1 cellular context compared by ENCODE assay signal in the genomic region with DNA sequence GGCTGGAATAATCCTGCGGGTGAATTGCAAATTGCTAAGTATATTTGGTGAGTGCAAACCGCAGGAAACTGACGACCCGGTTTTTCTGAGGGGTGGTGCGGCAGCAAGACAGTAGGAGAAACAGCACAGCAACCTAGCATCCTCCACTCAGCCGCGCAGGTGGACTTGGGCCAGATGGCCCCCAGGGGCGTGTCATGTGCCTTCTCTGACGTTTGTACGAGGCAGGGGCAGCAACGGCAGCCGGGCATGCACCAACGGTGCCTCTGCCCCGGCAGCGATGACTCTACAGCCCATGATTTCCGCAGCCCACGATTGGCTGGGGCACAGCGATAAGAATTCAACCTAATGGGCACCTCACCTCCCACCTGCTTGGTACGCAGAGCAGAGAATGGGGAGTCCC.
A peak's percentile ranks its signal among the peaks of the same experiment; 100 is the strongest.
TF ChIP-seq lines count a peak whose summit lies in the region.

No MANE protein-coding gene starts in this region.

TF ChIP-seq in HEK293, 187 proteins besides CTCF, POLR2A, EP300 and RAD21 (continued from another document and continues in another):
- TF ChIP-seq, protein P1, sequence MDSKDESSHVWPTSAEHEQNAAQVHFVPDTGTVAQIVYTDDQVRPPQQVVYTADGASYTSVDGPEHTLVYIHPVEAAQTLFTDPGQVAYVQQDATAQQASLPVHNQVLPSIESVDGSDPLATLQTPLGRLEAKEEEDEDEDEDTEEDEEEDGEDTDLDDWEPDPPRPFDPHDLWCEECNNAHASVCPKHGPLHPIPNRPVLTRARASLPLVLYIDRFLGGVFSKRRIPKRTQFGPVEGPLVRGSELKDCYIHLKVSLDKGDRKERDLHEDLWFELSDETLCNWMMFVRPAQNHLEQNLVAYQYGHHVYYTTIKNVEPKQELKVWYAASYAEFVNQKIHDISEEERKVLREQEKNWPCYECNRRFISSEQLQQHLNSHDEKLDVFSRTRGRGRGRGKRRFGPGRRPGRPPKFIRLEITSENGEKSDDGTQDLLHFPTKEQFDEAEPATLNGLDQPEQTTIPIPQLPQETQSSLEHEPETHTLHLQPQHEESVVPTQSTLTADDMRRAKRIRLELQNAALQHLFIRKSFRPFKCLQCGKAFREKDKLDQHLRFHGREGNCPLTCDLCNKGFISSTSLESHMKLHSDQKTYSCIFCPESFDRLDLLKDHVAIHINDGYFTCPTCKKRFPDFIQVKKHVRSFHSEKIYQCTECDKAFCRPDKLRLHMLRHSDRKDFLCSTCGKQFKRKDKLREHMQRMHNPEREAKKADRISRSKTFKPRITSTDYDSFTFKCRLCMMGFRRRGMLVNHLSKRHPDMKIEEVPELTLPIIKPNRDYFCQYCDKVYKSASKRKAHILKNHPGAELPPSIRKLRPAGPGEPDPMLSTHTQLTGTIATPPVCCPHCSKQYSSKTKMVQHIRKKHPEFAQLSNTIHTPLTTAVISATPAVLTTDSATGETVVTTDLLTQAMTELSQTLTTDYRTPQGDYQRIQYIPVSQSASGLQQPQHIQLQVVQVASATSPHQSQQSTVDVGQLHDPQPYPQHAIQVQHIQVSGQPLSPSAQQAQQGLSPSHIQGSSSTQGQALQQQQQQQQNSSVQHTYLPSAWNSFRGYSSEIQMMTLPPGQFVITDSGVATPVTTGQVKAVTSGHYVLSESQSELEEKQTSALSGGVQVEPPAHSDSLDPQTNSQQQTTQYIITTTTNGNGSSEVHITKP (tag by site-specific recombination; IDR thresholded peaks at IDR 0.05) = peak; percentile 45
- TF ChIP-seq, protein P2, sequence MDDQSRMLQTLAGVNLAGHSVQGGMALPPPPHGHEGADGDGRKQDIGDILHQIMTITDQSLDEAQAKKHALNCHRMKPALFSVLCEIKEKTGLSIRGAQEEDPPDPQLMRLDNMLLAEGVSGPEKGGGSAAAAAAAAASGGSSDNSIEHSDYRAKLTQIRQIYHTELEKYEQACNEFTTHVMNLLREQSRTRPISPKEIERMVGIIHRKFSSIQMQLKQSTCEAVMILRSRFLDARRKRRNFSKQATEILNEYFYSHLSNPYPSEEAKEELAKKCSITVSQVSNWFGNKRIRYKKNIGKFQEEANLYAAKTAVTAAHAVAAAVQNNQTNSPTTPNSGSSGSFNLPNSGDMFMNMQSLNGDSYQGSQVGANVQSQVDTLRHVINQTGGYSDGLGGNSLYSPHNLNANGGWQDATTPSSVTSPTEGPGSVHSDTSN (CRISPR knock-in tag; IDR thresholded peaks at IDR 0.05) = no peak
- no peak for TF ChIP-seq ZNF791 (tag by site-specific recombination; IDR thresholded peaks at IDR 0.05)
- TF ChIP-seq YY1 (tag by site-specific recombination; IDR thresholded peaks at IDR 0.05) = no peak
- TF ChIP-seq TRIM28 (IDR thresholded peaks at IDR 0.05; ENCODE audit: borderline replicate concordance, low read length) = no peak
- TF ChIP-seq ZNF558 (tag by site-specific recombination; IDR thresholded peaks at IDR 0.05) = no peak
- TF ChIP-seq ZNF202 (tag by site-specific recombination; IDR thresholded peaks at IDR 0.05; ENCODE audit: borderline replicate concordance) = no peak
- TF ChIP-seq, protein P3, sequence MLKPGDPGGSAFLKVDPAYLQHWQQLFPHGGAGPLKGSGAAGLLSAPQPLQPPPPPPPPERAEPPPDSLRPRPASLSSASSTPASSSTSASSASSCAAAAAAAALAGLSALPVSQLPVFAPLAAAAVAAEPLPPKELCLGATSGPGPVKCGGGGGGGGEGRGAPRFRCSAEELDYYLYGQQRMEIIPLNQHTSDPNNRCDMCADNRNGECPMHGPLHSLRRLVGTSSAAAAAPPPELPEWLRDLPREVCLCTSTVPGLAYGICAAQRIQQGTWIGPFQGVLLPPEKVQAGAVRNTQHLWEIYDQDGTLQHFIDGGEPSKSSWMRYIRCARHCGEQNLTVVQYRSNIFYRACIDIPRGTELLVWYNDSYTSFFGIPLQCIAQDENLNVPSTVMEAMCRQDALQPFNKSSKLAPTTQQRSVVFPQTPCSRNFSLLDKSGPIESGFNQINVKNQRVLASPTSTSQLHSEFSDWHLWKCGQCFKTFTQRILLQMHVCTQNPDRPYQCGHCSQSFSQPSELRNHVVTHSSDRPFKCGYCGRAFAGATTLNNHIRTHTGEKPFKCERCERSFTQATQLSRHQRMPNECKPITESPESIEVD (tag by site-specific recombination; IDR thresholded peaks at IDR 0.05) = no peak
- no peak for TF ChIP-seq ZNF433 (tag by site-specific recombination; IDR thresholded peaks at IDR 0.05; ENCODE audit: low read depth)
- TF ChIP-seq GLIS2 (tag by site-specific recombination; IDR thresholded peaks at IDR 0.05) = peak; percentile 22; the same call in 1 of the 2 replicates
- no peak for TF ChIP-seq ZNF514 (tag by site-specific recombination; IDR thresholded peaks at IDR 0.05)
- TF ChIP-seq ZNF555 (tag by site-specific recombination; conservative IDR thresholded peaks at IDR 0.05) = no peak
- TF ChIP-seq ZNF140 (tag by site-specific recombination; IDR thresholded peaks at IDR 0.05) = no peak
- TF ChIP-seq, protein P4, sequence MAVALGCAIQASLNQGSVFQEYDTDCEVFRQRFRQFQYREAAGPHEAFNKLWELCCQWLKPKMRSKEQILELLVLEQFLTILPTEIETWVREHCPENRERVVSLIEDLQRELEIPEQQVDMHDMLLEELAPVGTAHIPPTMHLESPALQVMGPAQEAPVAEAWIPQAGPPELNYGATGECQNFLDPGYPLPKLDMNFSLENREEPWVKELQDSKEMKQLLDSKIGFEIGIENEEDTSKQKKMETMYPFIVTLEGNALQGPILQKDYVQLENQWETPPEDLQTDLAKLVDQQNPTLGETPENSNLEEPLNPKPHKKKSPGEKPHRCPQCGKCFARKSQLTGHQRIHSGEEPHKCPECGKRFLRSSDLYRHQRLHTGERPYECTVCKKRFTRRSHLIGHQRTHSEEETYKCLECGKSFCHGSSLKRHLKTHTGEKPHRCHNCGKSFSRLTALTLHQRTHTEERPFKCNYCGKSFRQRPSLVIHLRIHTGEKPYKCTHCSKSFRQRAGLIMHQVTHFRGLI (tag by site-specific recombination; IDR thresholded peaks at IDR 0.05) = no peak
- no peak for TF ChIP-seq MZF1 (tag by site-specific recombination; IDR thresholded peaks at IDR 0.05; ENCODE audit: borderline replicate concordance)
- no peak for TF ChIP-seq ZNF768 (tag by site-specific recombination; IDR thresholded peaks at IDR 0.05)
- TF ChIP-seq, protein P5, sequence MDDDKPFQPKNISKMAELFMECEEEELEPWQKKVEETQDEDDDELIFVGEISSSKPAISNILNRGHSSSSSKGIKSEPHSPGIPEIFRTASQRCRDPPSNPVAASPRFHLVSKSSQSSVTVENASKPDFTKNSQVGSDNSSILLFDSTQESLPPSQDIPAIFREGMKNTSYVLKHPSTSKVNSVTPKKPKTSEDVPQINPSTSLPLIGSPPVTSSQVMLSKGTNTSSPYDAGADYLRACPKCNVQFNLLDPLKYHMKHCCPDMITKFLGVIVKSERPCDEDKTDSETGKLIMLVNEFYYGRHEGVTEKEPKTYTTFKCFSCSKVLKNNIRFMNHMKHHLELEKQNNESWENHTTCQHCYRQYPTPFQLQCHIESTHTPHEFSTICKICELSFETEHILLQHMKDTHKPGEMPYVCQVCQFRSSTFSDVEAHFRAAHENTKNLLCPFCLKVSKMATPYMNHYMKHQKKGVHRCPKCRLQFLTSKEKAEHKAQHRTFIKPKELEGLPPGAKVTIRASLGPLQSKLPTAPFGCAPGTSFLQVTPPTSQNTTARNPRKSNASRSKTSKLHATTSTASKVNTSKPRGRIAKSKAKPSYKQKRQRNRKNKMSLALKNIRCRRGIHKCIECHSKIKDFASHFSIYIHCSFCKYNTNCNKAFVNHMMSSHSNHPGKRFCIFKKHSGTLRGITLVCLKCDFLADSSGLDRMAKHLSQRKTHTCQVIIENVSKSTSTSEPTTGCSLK (tag by site-specific recombination; IDR thresholded peaks at IDR 0.05) = no peak
- TF ChIP-seq, protein P6, sequence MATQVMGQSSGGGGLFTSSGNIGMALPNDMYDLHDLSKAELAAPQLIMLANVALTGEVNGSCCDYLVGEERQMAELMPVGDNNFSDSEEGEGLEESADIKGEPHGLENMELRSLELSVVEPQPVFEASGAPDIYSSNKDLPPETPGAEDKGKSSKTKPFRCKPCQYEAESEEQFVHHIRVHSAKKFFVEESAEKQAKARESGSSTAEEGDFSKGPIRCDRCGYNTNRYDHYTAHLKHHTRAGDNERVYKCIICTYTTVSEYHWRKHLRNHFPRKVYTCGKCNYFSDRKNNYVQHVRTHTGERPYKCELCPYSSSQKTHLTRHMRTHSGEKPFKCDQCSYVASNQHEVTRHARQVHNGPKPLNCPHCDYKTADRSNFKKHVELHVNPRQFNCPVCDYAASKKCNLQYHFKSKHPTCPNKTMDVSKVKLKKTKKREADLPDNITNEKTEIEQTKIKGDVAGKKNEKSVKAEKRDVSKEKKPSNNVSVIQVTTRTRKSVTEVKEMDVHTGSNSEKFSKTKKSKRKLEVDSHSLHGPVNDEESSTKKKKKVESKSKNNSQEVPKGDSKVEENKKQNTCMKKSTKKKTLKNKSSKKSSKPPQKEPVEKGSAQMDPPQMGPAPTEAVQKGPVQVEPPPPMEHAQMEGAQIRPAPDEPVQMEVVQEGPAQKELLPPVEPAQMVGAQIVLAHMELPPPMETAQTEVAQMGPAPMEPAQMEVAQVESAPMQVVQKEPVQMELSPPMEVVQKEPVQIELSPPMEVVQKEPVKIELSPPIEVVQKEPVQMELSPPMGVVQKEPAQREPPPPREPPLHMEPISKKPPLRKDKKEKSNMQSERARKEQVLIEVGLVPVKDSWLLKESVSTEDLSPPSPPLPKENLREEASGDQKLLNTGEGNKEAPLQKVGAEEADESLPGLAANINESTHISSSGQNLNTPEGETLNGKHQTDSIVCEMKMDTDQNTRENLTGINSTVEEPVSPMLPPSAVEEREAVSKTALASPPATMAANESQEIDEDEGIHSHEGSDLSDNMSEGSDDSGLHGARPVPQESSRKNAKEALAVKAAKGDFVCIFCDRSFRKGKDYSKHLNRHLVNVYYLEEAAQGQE (tag by site-specific recombination; IDR thresholded peaks at IDR 0.05) = no peak
- no peak for TF ChIP-seq ZNF133 (tag by site-specific recombination; IDR thresholded peaks at IDR 0.05)
- 0 out of 2 replicates have a peak, but pooled peaks have one; percentile 22 for TF ChIP-seq ZXDB (tag by site-specific recombination; IDR thresholded peaks at IDR 0.05)
- TF ChIP-seq ZNF548 (tag by site-specific recombination; IDR thresholded peaks at IDR 0.05) = no peak
- TF ChIP-seq ZNF391 (tag by site-specific recombination; IDR thresholded peaks at IDR 0.05; ENCODE audit: borderline replicate concordance, low read depth) = no peak
- no peak for TF ChIP-seq KLF1 (tag by site-specific recombination; IDR thresholded peaks at IDR 0.05)
- TF ChIP-seq, protein P7, sequence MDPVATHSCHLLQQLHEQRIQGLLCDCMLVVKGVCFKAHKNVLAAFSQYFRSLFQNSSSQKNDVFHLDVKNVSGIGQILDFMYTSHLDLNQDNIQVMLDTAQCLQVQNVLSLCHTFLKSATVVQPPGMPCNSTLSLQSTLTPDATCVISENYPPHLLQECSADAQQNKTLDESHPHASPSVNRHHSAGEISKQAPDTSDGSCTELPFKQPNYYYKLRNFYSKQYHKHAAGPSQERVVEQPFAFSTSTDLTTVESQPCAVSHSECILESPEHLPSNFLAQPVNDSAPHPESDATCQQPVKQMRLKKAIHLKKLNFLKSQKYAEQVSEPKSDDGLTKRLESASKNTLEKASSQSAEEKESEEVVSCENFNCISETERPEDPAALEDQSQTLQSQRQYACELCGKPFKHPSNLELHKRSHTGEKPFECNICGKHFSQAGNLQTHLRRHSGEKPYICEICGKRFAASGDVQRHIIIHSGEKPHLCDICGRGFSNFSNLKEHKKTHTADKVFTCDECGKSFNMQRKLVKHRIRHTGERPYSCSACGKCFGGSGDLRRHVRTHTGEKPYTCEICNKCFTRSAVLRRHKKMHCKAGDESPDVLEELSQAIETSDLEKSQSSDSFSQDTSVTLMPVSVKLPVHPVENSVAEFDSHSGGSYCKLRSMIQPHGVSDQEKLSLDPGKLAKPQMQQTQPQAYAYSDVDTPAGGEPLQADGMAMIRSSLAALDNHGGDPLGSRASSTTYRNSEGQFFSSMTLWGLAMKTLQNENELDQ (tag by site-specific recombination; IDR thresholded peaks at IDR 0.05; ENCODE audit: low read depth) = no peak
- no peak for TF ChIP-seq MEIS1 (CRISPR knock-in tag; IDR thresholded peaks at IDR 0.05; ENCODE audit: borderline replicate concordance)
- no peak for TF ChIP-seq ZNF707 (tag by site-specific recombination; IDR thresholded peaks at IDR 0.05)
- no peak for TF ChIP-seq ZNF223 (tag by site-specific recombination; IDR thresholded peaks at IDR 0.05)
- no peak for TF ChIP-seq ZNF473 (tag by site-specific recombination; IDR thresholded peaks at IDR 0.05)
- TF ChIP-seq, protein P8, sequence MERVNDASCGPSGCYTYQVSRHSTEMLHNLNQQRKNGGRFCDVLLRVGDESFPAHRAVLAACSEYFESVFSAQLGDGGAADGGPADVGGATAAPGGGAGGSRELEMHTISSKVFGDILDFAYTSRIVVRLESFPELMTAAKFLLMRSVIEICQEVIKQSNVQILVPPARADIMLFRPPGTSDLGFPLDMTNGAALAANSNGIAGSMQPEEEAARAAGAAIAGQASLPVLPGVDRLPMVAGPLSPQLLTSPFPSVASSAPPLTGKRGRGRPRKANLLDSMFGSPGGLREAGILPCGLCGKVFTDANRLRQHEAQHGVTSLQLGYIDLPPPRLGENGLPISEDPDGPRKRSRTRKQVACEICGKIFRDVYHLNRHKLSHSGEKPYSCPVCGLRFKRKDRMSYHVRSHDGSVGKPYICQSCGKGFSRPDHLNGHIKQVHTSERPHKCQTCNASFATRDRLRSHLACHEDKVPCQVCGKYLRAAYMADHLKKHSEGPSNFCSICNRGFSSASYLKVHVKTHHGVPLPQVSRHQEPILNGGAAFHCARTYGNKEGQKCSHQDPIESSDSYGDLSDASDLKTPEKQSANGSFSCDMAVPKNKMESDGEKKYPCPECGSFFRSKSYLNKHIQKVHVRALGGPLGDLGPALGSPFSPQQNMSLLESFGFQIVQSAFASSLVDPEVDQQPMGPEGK (tag by site-specific recombination; IDR thresholded peaks at IDR 0.05) = peak; percentile 78
- TF ChIP-seq, protein P9, sequence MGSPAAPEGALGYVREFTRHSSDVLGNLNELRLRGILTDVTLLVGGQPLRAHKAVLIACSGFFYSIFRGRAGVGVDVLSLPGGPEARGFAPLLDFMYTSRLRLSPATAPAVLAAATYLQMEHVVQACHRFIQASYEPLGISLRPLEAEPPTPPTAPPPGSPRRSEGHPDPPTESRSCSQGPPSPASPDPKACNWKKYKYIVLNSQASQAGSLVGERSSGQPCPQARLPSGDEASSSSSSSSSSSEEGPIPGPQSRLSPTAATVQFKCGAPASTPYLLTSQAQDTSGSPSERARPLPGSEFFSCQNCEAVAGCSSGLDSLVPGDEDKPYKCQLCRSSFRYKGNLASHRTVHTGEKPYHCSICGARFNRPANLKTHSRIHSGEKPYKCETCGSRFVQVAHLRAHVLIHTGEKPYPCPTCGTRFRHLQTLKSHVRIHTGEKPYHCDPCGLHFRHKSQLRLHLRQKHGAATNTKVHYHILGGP (tag by site-specific recombination; IDR thresholded peaks at IDR 0.05) = no peak
- TF ChIP-seq ZBTB21 (tag by site-specific recombination; IDR thresholded peaks at IDR 0.05) = no peak
- TF ChIP-seq, protein P10, sequence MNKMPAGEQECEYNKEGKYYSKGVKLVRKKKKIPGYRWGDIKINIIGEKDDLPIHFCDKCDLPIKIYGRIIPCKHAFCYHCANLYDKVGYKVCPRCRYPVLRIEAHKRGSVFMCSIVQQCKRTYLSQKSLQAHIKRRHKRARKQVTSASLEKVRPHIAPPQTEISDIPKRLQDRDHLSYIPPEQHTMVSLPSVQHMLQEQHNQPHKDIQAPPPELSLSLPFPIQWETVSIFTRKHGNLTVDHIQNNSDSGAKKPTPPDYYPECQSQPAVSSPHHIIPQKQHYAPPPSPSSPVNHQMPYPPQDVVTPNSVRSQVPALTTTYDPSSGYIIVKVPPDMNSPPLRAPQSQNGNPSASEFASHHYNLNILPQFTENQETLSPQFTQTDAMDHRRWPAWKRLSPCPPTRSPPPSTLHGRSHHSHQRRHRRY (tag by site-specific recombination; IDR thresholded peaks at IDR 0.05) = no peak
